In genomic region chr2:195656859-195657633, GRCh38 we compare ENCODE assay signal across 8 cellular contexts. TPM values are rescaled to one million over a fixed set of nuclear protein-coding genes. Genes with fewer than 3 reads are reported as not detected.
DNase-seq lines count a peak whose midpoint lies in the region; ATAC-seq and TF ChIP-seq lines count a peak whose summit lies in the region.

A gene with protein sequence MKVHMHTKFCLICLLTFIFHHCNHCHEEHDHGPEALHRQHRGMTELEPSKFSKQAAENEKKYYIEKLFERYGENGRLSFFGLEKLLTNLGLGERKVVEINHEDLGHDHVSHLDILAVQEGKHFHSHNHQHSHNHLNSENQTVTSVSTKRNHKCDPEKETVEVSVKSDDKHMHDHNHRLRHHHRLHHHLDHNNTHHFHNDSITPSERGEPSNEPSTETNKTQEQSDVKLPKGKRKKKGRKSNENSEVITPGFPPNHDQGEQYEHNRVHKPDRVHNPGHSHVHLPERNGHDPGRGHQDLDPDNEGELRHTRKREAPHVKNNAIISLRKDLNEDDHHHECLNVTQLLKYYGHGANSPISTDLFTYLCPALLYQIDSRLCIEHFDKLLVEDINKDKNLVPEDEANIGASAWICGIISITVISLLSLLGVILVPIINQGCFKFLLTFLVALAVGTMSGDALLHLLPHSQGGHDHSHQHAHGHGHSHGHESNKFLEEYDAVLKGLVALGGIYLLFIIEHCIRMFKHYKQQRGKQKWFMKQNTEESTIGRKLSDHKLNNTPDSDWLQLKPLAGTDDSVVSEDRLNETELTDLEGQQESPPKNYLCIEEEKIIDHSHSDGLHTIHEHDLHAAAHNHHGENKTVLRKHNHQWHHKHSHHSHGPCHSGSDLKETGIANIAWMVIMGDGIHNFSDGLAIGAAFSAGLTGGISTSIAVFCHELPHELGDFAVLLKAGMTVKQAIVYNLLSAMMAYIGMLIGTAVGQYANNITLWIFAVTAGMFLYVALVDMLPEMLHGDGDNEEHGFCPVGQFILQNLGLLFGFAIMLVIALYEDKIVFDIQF (plus strand): TSS chr2:195657226. CDS start chr2:195680043, 22,817 bp downstream.

- peaks cover 17% of the 10 kb centered on the region for H3K4me1 ChIP-seq in osteoblast (ENCODE audit: insufficient read depth, low read length)
- peaks cover 16 to 21% of the 10 kb centered on the region in 2 donors for H3K4me1 ChIP-seq in thoracic aorta (ENCODE audit: control insufficient read depth in 1 of 2, low read depth in 2 of 2)

- H3K4me2 ChIP-seq in SU-DHL-6 (ENCODE audit: low read depth, low read length, poor library complexity, severe bottlenecking) (peak within 1 kb of the TSS; percentile 76), osteoblast (ENCODE audit: insufficient read depth, low read length) (peak within 1 kb of the TSS; percentile 73)

- H3K27ac Mint-ChIP-seq in activated naive CD8-positive, alpha-beta T cell treated with anti-CD3 and anti-CD28 coated beads, Interleukin-2, amount 10 ng/mL, durations not matched to agents 7 days and 5 days = peak within 1 kb of the TSS; percentile 100
- H3K27ac Mint-ChIP-seq in glutamatergic neuron (ENCODE audit: unreplicated experiment) = peak within 1 kb of the TSS; percentile 98

- H4K20me1 ChIP-seq in SU-DHL-6 (ENCODE audit: low read depth, low read length) (0 out of 2 replicates have a peak, but pooled peaks cover 6% of the 10 kb centered on the region), osteoblast (ENCODE audit: insufficient read depth, low read length) (peaks cover 13% of the 10 kb centered on the region)

- H3K79me2 ChIP-seq in SU-DHL-6 (ENCODE audit: insufficient read depth, low read length) (no peaks in the 10 kb centered on the region), osteoblast (ENCODE audit: insufficient read depth, low read length) (peaks cover 40% of the 10 kb centered on the region)

- H3K27me3 ChIP-seq in SU-DHL-6 (ENCODE audit: low read length) (no peaks in the 10 kb centered on the region), osteoblast (ENCODE audit: insufficient read depth, low read length) (no peaks in the 10 kb centered on the region), thoracic aorta (replicated peaks; ENCODE audit: insufficient read depth) (no peaks in the 10 kb centered on the region)

- H3K27ac ChIP-seq in SU-DHL-6 (ENCODE audit: low read depth, low read length) = peak within 1 kb of the TSS; percentile 31
- peak within 1 kb of the TSS; percentile 86 for H3K27ac ChIP-seq in osteoblast (ENCODE audit: low read depth, low read length)
- peak within 1 kb of the TSS; percentile 92 to 98 for H3K27ac ChIP-seq in thoracic aorta

- DNase-seq in NCI-H128 (lab: John Stamatoyannopoulos, UW; ENCODE audit: unreplicated experiment) (peak; percentile 91), glutamatergic neuron (peak; percentile 96), osteoblast (ENCODE audit: insufficient read length, low spot score, missing footprints) (peak; percentile 94), thoracic aorta (ENCODE audit: low spot score) (peak; percentile 92)
- DNase-seq in activated naive CD8-positive, alpha-beta T cell treated with anti-CD3 and anti-CD28 coated beads, Interleukin-2, amount 10 ng/mL, durations not matched to agents 7 days and 5 days = peak; percentile 97

- H3K36me3 ChIP-seq in SU-DHL-6 (ENCODE audit: low read length) (no peaks in the 10 kb centered on the region), osteoblast (ENCODE audit: insufficient read depth, low read length) (no peaks in the 10 kb centered on the region), thoracic aorta (no peaks in the 10 kb centered on the region)

- H3K4me3 ChIP-seq in SU-DHL-6 (ENCODE audit: insufficient read depth, low read length, poor library complexity, severe bottlenecking) = peak within 1 kb of the TSS; percentile 65
- peak within 1 kb of the TSS; percentile 88 for H3K4me3 ChIP-seq in osteoblast (ENCODE audit: insufficient read depth, low read length)
- H3K4me3 ChIP-seq in thoracic aorta = peak within 1 kb of the TSS; percentile 90

- peaks cover 1% of the 10 kb centered on the region for H3K9me3 Mint-ChIP-seq in activated naive CD8-positive, alpha-beta T cell treated with anti-CD3 and anti-CD28 coated beads, Interleukin-2, amount 10 ng/mL, durations not matched to agents 7 days and 5 days
- peaks cover 14% of the 10 kb centered on the region for H3K9me3 Mint-ChIP-seq in glutamatergic neuron (ENCODE audit: unreplicated experiment)

- H3K9ac ChIP-seq in SU-DHL-6 (ENCODE audit: low read length) = peak within 1 kb of the TSS; percentile 73

- peak within 1 kb of the TSS; percentile 90 for H2AFZ ChIP-seq in SU-DHL-6 (ENCODE audit: low read depth, low read length, severe bottlenecking)
- H2AFZ ChIP-seq in osteoblast (ENCODE audit: low read length) = peak within 1 kb of the TSS; percentile 53

- peak; percentile 98 for TF ChIP-seq POLR2A in GM10847 (IDR thresholded peaks at IDR 0.05; ENCODE audit: extremely low read depth, insufficient read length)

- no peaks in the 10 kb centered on the region for H3K9me2 ChIP-seq in SU-DHL-6 (replicated peaks; ENCODE audit: insufficient read depth, low read length)

- no peaks in the 10 kb centered on the region for H3K27me3 Mint-ChIP-seq in activated naive CD8-positive, alpha-beta T cell treated with anti-CD3 and anti-CD28 coated beads, Interleukin-2, amount 10 ng/mL, durations not matched to agents 7 days and 5 days
- H3K27me3 Mint-ChIP-seq in glutamatergic neuron (ENCODE audit: unreplicated experiment) = peaks cover 12% of the 10 kb centered on the region

- peaks cover 26% of the 10 kb centered on the region for H3K36me3 Mint-ChIP-seq in activated naive CD8-positive, alpha-beta T cell treated with anti-CD3 and anti-CD28 coated beads, Interleukin-2, amount 10 ng/mL, durations not matched to agents 7 days and 5 days
- no peaks in the 10 kb centered on the region for H3K36me3 Mint-ChIP-seq in glutamatergic neuron (ENCODE audit: unreplicated experiment)

- TF ChIP-seq CTCF in SU-DHL-6 (IDR thresholded peaks at IDR 0.05; ENCODE audit: insufficient read depth, low read length, poor library complexity, severe bottlenecking) (no peak), glutamatergic neuron (IDR thresholded peaks at IDR 0.05; ENCODE audit: partially characterized antibody, unreplicated experiment) (peak; percentile 22), osteoblast (IDR thresholded peaks at IDR 0.05; ENCODE audit: extremely low read depth, low read depth, low read length) (no peak), thoracic aorta (IDR thresholded peaks at IDR 0.05) (no peak)

- H3F3A ChIP-seq in SU-DHL-6 (ENCODE audit: insufficient read depth) = peaks cover 15% of the 10 kb centered on the region; the same call in 1 of the 2 replicates

- H3K4me3 Mint-ChIP-seq in activated naive CD8-positive, alpha-beta T cell treated with anti-CD3 and anti-CD28 coated beads, Interleukin-2, amount 10 ng/mL, durations not matched to agents 7 days and 5 days = peak within 1 kb of the TSS; percentile 98
- H3K4me3 Mint-ChIP-seq in glutamatergic neuron (ENCODE audit: unreplicated experiment) = peak within 1 kb of the TSS; percentile 98

- peaks cover 22% of the 10 kb centered on the region for H3K4me1 Mint-ChIP-seq in activated naive CD8-positive, alpha-beta T cell treated with anti-CD3 and anti-CD28 coated beads, Interleukin-2, amount 10 ng/mL, durations not matched to agents 7 days and 5 days
- peaks cover 15% of the 10 kb centered on the region for H3K4me1 Mint-ChIP-seq in glutamatergic neuron (ENCODE audit: low read depth, unreplicated experiment)

- H3K9me3 ChIP-seq in SU-DHL-6 (ENCODE audit: insufficient read depth, low read length) (no peaks in the 10 kb centered on the region), osteoblast (ENCODE audit: low read depth, low read length) (no peaks in the 10 kb centered on the region), thoracic aorta (no peaks in the 10 kb centered on the region)

- POLR2A ChIA-PET in activated naive CD8-positive, alpha-beta T cell treated with anti-CD3 and anti-CD28 coated beads, Interleukin-2, amount 10 ng/mL, durations not matched to agents 7 days and 5 days (lab: Charles Lee) = interaction anchor here (0.6 to 8.3 kb wide), 26 partner anchors 8 to 616 kb away, joined by 3 to 346 read pairs (median 4); no protein-coding TSS in a partner anchor

- ATAC-seq in HG02678 (IDR thresholded peaks at IDR 0.05; ENCODE audit: unreplicated experiment) (peak; percentile 71), thoracic aorta (ENCODE audit: insufficient number of reproducible peaks, low FRiP score, low read depth) (peak; percentile 98)
- peak; percentile 83 for ATAC-seq in activated naive CD8-positive, alpha-beta T cell treated with anti-CD3 and anti-CD28 coated beads, Interleukin-2, amount 10 ng/mL, durations not matched to agents 7 days and 5 days (ENCODE audit: low read depth)

RNA-seq across cellular contexts. Expression of the gene that starts here (rescaled TPM):
- 10 to 100 TPM; 54.4 to 60.4 TPM for total RNA-seq in activated naive CD8-positive, alpha-beta T cell treated with anti-CD3 and anti-CD28 coated beads, Interleukin-2, amount 10 ng/mL, durations not matched to agents 7 days and 5 days
- total RNA-seq in glutamatergic neuron (ENCODE audit: unreplicated experiment) = 102 TPM
- total RNA-seq in osteoblast = 31.8 and 38.0 TPM in 2 replicates
- 10 to 100 TPM; 12.5 to 13.1 TPM for total RNA-seq in thoracic aorta

Comparison
In these comparisons a context has a peak if more than half of its experiments do, and no peak if none do; other contexts are left out.
1. Peak in every context shown above with its lines: DNase-seq, ATAC-seq, H3K4me3 ChIP-seq and H3K27ac ChIP-seq.
2. H3K27ac ChIP-seq: peak in every context shown above with its lines; median percentile 95 in thoracic aorta; 86 in osteoblast; 31 in SU-DHL-6.